ENCODE assay signal across 9 cellular contexts in the genomic region with DNA sequence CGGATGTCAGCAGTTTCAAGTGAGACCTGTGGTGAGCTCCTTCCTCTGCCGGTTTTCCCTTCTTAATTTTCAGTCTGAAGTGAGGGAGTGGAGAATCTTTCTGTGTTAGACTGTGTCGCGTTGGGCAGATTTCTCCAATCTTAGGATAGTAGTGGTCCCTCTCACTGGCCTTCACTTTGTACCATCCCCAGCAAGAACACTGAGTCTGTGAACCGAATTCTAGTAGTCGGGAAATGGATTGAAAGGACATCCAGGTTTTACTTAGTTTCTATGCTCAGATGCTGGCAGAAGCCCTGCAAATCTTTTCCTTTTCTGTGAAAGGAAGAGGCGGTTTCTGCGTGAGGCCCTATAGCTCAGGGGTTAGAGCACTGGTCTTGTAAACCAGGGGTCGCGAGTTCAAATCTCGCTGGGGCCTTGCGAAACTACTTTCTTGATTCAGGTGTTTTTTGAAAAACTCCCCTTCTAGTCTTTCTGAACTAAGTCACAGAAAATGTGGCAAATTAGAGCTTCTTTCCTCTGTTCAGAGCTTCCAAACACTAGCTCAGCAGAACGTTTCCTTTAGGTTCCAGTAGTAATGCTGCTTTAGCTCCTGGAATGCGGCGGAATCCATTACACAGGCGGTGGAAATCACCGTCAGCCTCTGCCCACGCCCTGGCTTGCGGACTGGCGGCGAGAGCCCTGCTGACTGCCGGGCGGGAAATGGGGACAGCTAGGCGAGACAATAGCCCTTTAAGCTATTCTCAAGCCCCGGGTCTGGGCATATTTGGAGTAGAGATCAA. TPM values are rescaled to one million over a fixed set of nuclear protein-coding genes. Genes with fewer than 3 reads are reported as not detected.
DNase-seq lines count a peak whose midpoint lies in the region; ATAC-seq and TF ChIP-seq lines count a peak whose summit lies in the region.
"Had no signal": no experiment of that assay in that cellular context is flagged by ENCODE, and none has a peak within 500 bp of the region (broad histone marks: within the 10 kb centered on the region; RNA-seq: fewer than 3 reads in every experiment).

No MANE protein-coding gene starts in this region.

- no peaks in the 10 kb centered on the region for H3K9me2 ChIP-seq in Karpas-422 (replicated peaks; ENCODE audit: insufficient read depth, low read length)

- no peaks in the 10 kb centered on the region for H3K36me3 ChIP-seq in BJ (ENCODE audit: control insufficient read depth, insufficient read depth, low read length)
- no peaks in the 10 kb centered on the region for H3K36me3 ChIP-seq in Karpas-422 (ENCODE audit: insufficient read depth, low read length)
- H3K36me3 ChIP-seq in trophoblast cell (ENCODE audit: control insufficient read depth in 1 of 2, insufficient read depth in 2 of 2, low read length in 2 of 2) = no peaks in the 10 kb centered on the region
- no peaks in the 10 kb centered on the region for H3K36me3 ChIP-seq in tibial artery

- H3K27me3 ChIP-seq in BJ (ENCODE audit: control insufficient read depth, insufficient read depth, low read length) (no peaks in the 10 kb centered on the region), Karpas-422 (ENCODE audit: low read length) (no peaks in the 10 kb centered on the region), trophoblast cell (ENCODE audit: insufficient read depth, low read length) (no peaks in the 10 kb centered on the region), tibial artery (no peaks in the 10 kb centered on the region)

- no peaks in the 10 kb centered on the region for H3K79me2 ChIP-seq in Karpas-422 (ENCODE audit: low read length)
- H3K79me2 ChIP-seq in trophoblast cell (ENCODE audit: control insufficient read depth, insufficient read depth, low read length, poor library complexity) = peaks cover 11% of the 10 kb centered on the region

- H3K27ac ChIP-seq in Karpas-422 (ENCODE audit: low read length) (peak overlapping the region; percentile 83), trophoblast cell (ENCODE audit: low read depth, low read length) (peak overlapping the region; percentile 95), tibial artery (peak overlapping the region; percentile 99)

- H3K36me3 Mint-ChIP-seq in activated naive CD8-positive, alpha-beta T cell treated with anti-CD3 and anti-CD28 coated beads, Interleukin-2, amount 10 ng/mL, durations not matched to agents 7 days and 5 days = no peaks in the 10 kb centered on the region

- peak overlapping the region; percentile 81 for H3K14ac ChIP-seq in trophoblast cell (ENCODE audit: low read length)

- no peaks in the 10 kb centered on the region for H3K9me3 Mint-ChIP-seq in activated naive CD8-positive, alpha-beta T cell treated with anti-CD3 and anti-CD28 coated beads, Interleukin-2, amount 10 ng/mL, durations not matched to agents 7 days and 5 days

- peak overlapping the region; percentile 40 for H2BK120ac ChIP-seq in trophoblast cell (ENCODE audit: insufficient read depth, low read length, poor library complexity)

- WGBS in trophoblast cell (ENCODE audit: extremely low coverage, insufficient coverage, insufficient read length) = no CpG with 5 or more reads among the region's 25 CpGs

- no peak overlapping the region for H3K27ac Mint-ChIP-seq in activated naive CD8-positive, alpha-beta T cell treated with anti-CD3 and anti-CD28 coated beads, Interleukin-2, amount 10 ng/mL, durations not matched to agents 7 days and 5 days

- TF ChIP-seq CTCF in BJ (IDR thresholded peaks at IDR 0.05; ENCODE audit: insufficient read depth, low read depth, low read length) (no peak), tibial artery (IDR thresholded peaks at IDR 0.05) (no peak)

- ATAC-seq in GM19438 (IDR thresholded peaks at IDR 0.05; ENCODE audit: low read depth, unreplicated experiment) = peak; percentile 27
- ATAC-seq in activated naive CD8-positive, alpha-beta T cell treated with anti-CD3 and anti-CD28 coated beads, Interleukin-2, amount 10 ng/mL, durations not matched to agents 7 days and 5 days (ENCODE audit: low read depth) = peak; percentile 24

- H3K9me3 ChIP-seq in Karpas-422 (ENCODE audit: low read length) (no peaks in the 10 kb centered on the region), trophoblast cell (ENCODE audit: insufficient read depth, low read depth, low read length) (no peaks in the 10 kb centered on the region), tibial artery (no peaks in the 10 kb centered on the region)

- peaks cover 16% of the 10 kb centered on the region for H3K79me1 ChIP-seq in trophoblast cell (ENCODE audit: low read length)

- POLR2A ChIA-PET in BJ (lab: Charles Lee) = interaction anchor here (0.5 to 1.0 kb wide), 5 partner anchors 19 to 339 kb away, joined by 3 read pairs; a partner anchor contains a TSS
- POLR2A ChIA-PET in activated naive CD8-positive, alpha-beta T cell treated with anti-CD3 and anti-CD28 coated beads, Interleukin-2, amount 10 ng/mL, durations not matched to agents 7 days and 5 days (lab: Charles Lee) = interaction anchor here (0.6 to 2.6 kb wide), 13 partner anchors 13 to 340 kb away, joined by 3 to 22 read pairs (median 4); a partner anchor contains a TSS

- no peak overlapping the region for H3K4me3 Mint-ChIP-seq in activated naive CD8-positive, alpha-beta T cell treated with anti-CD3 and anti-CD28 coated beads, Interleukin-2, amount 10 ng/mL, durations not matched to agents 7 days and 5 days

- H2BK5ac ChIP-seq in trophoblast cell (ENCODE audit: low read depth, low read length, poor library complexity) = peak overlapping the region; percentile 37

- peak overlapping the region; percentile 95 for H2AFZ ChIP-seq in Karpas-422 (ENCODE audit: low read length)
- H2AFZ ChIP-seq in trophoblast cell (ENCODE audit: insufficient read depth, low read length, poor library complexity) = peak overlapping the region; percentile 66

- peaks cover 30% of the 10 kb centered on the region for H3K4me1 Mint-ChIP-seq in activated naive CD8-positive, alpha-beta T cell treated with anti-CD3 and anti-CD28 coated beads, Interleukin-2, amount 10 ng/mL, durations not matched to agents 7 days and 5 days

- peak overlapping the region; percentile 86 for H4K12ac ChIP-seq in trophoblast cell (ENCODE audit: low read depth, low read length)

- peak overlapping the region; percentile 30 for H2AK5ac ChIP-seq in trophoblast cell (ENCODE audit: low read length)

- H3K4me2 ChIP-seq in Karpas-422 (ENCODE audit: low read depth, low read length, poor library complexity, severe bottlenecking) (peak overlapping the region; percentile 93), trophoblast cell (ENCODE audit: low read length) (peak overlapping the region; percentile 79)

- H3K4ac ChIP-seq in trophoblast cell (ENCODE audit: low read depth, low read length) = peak overlapping the region; percentile 6

- CTCF ChIA-PET in BJ (lab: Yijun Ruan, JAX) = interaction anchor here (0.8 to 4.1 kb wide), 10 partner anchors 9 to 354 kb away, joined by 3 to 19 read pairs (median 4); a partner anchor contains a TSS

- H2BK12ac ChIP-seq in trophoblast cell (ENCODE audit: low read length) = peak overlapping the region; percentile 4

- no peak overlapping the region for H3K23ac ChIP-seq in trophoblast cell (ENCODE audit: low read length)

- peak overlapping the region; percentile 79 for H3K4me3 ChIP-seq in BJ (ENCODE audit: low read depth, low read length)
- peak overlapping the region; percentile 78 for H3K4me3 ChIP-seq in Karpas-422 (ENCODE audit: low read length)
- peak overlapping the region; percentile 91 for H3K4me3 ChIP-seq in trophoblast cell (ENCODE audit: low read depth, low read length)
- peak overlapping the region; percentile 76 to 81 for H3K4me3 ChIP-seq in tibial artery

- DNase-seq in BJ (ENCODE audit: low read depth) (no peak), Karpas-422 (peak; percentile 98), SKM-1 (lab: John Stamatoyannopoulos, UW; ENCODE audit: unreplicated experiment) (peak; percentile 36), cardiac septum (ENCODE audit: low spot score) (peak; percentile 80), trophoblast cell (peak; percentile 93 to 94), tibial artery (peak; percentile 84 to 92)
- DNase-seq in activated naive CD8-positive, alpha-beta T cell treated with anti-CD3 and anti-CD28 coated beads, Interleukin-2, amount 10 ng/mL, durations not matched to agents 7 days and 5 days = peak; percentile 76

- H4K91ac ChIP-seq in trophoblast cell (ENCODE audit: low read depth, low read length) = peak overlapping the region; percentile 53

- peak overlapping the region; percentile 80 for H4K8ac ChIP-seq in trophoblast cell (ENCODE audit: low read depth, low read length)

- intact Hi-C loops in cardiac septum (cut with DNase I) = loop anchor here (5.0 to 10.0 kb wide), 6 partner anchors 49 to 421 kb away; a partner anchor contains a TSS
- intact Hi-C loops in tibial artery (cut with DNase I; ENCODE audit: low total_unique reads) = loop anchor here (5.0 to 10.0 kb wide), 6 partner anchors 214 to 756 kb away; a partner anchor contains a TSS

- peaks cover 7% of the 10 kb centered on the region for H3K27me3 Mint-ChIP-seq in activated naive CD8-positive, alpha-beta T cell treated with anti-CD3 and anti-CD28 coated beads, Interleukin-2, amount 10 ng/mL, durations not matched to agents 7 days and 5 days

- H4K20me1 ChIP-seq in Karpas-422 (ENCODE audit: insufficient read depth, low read depth, low read length) = no peaks in the 10 kb centered on the region

- H3K4me1 ChIP-seq in Karpas-422 (ENCODE audit: low read length) (peaks cover 51% of the 10 kb centered on the region), trophoblast cell (ENCODE audit: control insufficient read depth in 1 of 2, insufficient read depth in 2 of 2, low read length in 2 of 2) (peaks cover 0 to 15% of the 10 kb centered on the region in 2 experiments), tibial artery (peaks cover 0 to 27% (median 16%) of the 10 kb centered on the region in 4 donors)

- H3K9ac ChIP-seq in Karpas-422 (ENCODE audit: low read length) = peak overlapping the region; percentile 85
- H3K9ac ChIP-seq in trophoblast cell (ENCODE audit: low read length) = peak overlapping the region; percentile 77

- H3K18ac ChIP-seq in trophoblast cell (ENCODE audit: low read length) = peak overlapping the region; percentile 33

RNA-seq across cellular contexts. Expression of a gene that starts 2.8 kb away (rescaled TPM):
- 38.6 and 42.4 TPM in 2 replicates for polyA plus RNA-seq in BJ (2011; rRNA removed)
- polyA minus RNA-seq in BJ (2011; rRNA and poly(A)+ RNA removed) = 11.9 and 16.1 TPM in 2 replicates
- total RNA-seq in Karpas-422 (2014; rRNA removed; shearing (Covaris generic); ENCODE audit: low replicate concordance) = 0.48 and 0.54 TPM in 2 replicates
- 1 to 10 TPM in 1 of 2 experiments, under 1 TPM in 1; 0.62 to 1.0 TPM for total RNA-seq in activated naive CD8-positive, alpha-beta T cell treated with anti-CD3 and anti-CD28 coated beads, Interleukin-2, amount 10 ng/mL, durations not matched to agents 7 days and 5 days
- total RNA-seq in cardiac septum = 5.6 TPM
- polyA plus RNA-seq in trophoblast cell (2013) = 3.7 and 4.6 TPM in 2 replicates

RNA-seq across cellular contexts. Expression of a gene that starts 7.0 kb away (rescaled TPM):
- polyA plus RNA-seq in BJ (2011; rRNA removed) = 9.2 and 12.7 TPM in 2 replicates
- 3.8 and 6.9 TPM in 2 replicates for polyA minus RNA-seq in BJ (2011; rRNA and poly(A)+ RNA removed)
- 0.32 and 1.9 TPM in 2 replicates for total RNA-seq in Karpas-422 (2014; rRNA removed; shearing (Covaris generic); ENCODE audit: low replicate concordance)
- 1 to 10 TPM; 1.0 to 1.5 TPM for total RNA-seq in activated naive CD8-positive, alpha-beta T cell treated with anti-CD3 and anti-CD28 coated beads, Interleukin-2, amount 10 ng/mL, durations not matched to agents 7 days and 5 days
- 2.7 TPM for total RNA-seq in cardiac septum
- polyA plus RNA-seq in trophoblast cell (2013) = 2.5 and 3.4 TPM in 2 replicates

RNA-seq across cellular contexts. Expression of a gene that starts 40.0 kb away (rescaled TPM):
- polyA plus RNA-seq in BJ (2011; rRNA removed) = not detected in 2 replicates
- polyA minus RNA-seq in BJ (2011; rRNA and poly(A)+ RNA removed) = not detected in 2 replicates
- total RNA-seq in Karpas-422 (2014; rRNA removed; shearing (Covaris generic); ENCODE audit: low replicate concordance) = not detected in 2 replicates
- not detected for total RNA-seq in activated naive CD8-positive, alpha-beta T cell treated with anti-CD3 and anti-CD28 coated beads, Interleukin-2, amount 10 ng/mL, durations not matched to agents 7 days and 5 days
- not detected for total RNA-seq in cardiac septum
- polyA plus RNA-seq in trophoblast cell (2013) = not detected in 2 replicates
- total RNA-seq: T-helper 1 cell treated with Interleukin-12 subunit alpha and Interleukin-12 subunit beta and Interleukin-4 antibody, amounts not matched to agents 30 ng/mL and 1 ng/mL, for 36 hours had no signal
